In the genomic region with DNA sequence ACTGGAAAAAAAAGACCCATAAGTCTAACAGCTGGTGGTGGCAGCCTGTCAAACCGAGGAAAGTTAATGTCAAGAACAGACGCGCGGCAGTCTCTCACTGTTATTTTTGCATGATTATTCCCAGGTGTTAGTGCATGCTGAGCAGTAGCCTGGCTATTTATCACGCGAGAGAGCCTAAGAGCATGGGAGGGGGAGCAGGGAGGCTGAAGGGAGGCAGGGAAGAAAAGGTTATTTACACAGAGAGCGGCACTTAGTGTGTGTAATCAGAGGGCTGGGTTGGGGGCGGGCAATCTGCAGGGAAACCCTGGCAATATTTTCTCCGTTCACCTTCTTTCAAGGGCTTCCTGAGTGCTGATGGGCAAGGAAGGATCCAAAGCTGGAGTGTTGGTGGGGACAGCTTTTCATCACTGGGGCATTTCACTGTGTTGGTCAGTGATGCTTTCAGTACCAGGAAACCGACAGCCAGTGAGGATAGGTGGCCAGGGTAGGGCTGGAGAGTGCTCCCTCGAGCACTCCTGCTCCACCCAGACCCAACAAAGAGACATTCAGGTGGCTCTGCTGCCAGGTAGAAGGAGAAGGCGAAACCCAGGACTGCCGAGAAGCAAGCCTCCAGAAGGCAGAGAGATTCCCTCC, we compare ENCODE assay signal across 1 cellular context.
A peak's percentile ranks its signal among the peaks of the same experiment; 100 is the strongest.
TF ChIP-seq lines count a peak whose summit lies in the region.

No MANE protein-coding gene starts in this region.

TF ChIP-seq in HEK293, 187 proteins besides CTCF, POLR2A, EP300 and RAD21 (continued from another document and continues in another):
- TF ChIP-seq SALL2 (tag by site-specific recombination; IDR thresholded peaks at IDR 0.05; ENCODE audit: borderline replicate concordance) (no peak), ZNF792 (tag by site-specific recombination; IDR thresholded peaks at IDR 0.05) (no peak), ZNF157 (tag by site-specific recombination; IDR thresholded peaks at IDR 0.05) (no peak), ZNF561 (tag by site-specific recombination; IDR thresholded peaks at IDR 0.05; ENCODE audit: borderline replicate concordance) (peak; percentile 94), ZNF544 (tag by site-specific recombination; IDR thresholded peaks at IDR 0.05) (no peak), ZNF529 (tag by site-specific recombination; IDR thresholded peaks at IDR 0.05; ENCODE audit: insufficient replicate concordance) (no peak), ZNF114 (tag by site-specific recombination; IDR thresholded peaks at IDR 0.05) (no peak), ZNF777 (tag by site-specific recombination; IDR thresholded peaks at IDR 0.05; ENCODE audit: borderline replicate concordance) (no peak), ZNF350 (tag by site-specific recombination; IDR thresholded peaks at IDR 0.05) (no peak), ZNF654 (tag by site-specific recombination; IDR thresholded peaks at IDR 0.05; ENCODE audit: low read depth) (no peak), ZNF558 (tag by site-specific recombination; IDR thresholded peaks at IDR 0.05) (no peak), ZNF658 (tag by site-specific recombination; IDR thresholded peaks at IDR 0.05) (no peak), ZNF146 (tag by site-specific recombination; IDR thresholded peaks at IDR 0.05) (no peak), ZNF394 (tag by site-specific recombination; IDR thresholded peaks at IDR 0.05; ENCODE audit: borderline replicate concordance) (no peak), ZNF670 (tag by site-specific recombination; IDR thresholded peaks at IDR 0.05; ENCODE audit: low read depth) (no peak), HOXA7 (CRISPR knock-in tag; IDR thresholded peaks at IDR 0.05; ENCODE audit: borderline replicate concordance) (no peak), ZXDB (tag by site-specific recombination; IDR thresholded peaks at IDR 0.05) (peak; percentile 94), ZNF549 (tag by site-specific recombination; IDR thresholded peaks at IDR 0.05) (no peak), ZNF473 (tag by site-specific recombination; IDR thresholded peaks at IDR 0.05) (no peak), ZNF221 (tag by site-specific recombination; IDR thresholded peaks at IDR 0.05; ENCODE audit: borderline replicate concordance) (no peak), ZNF19 (tag by site-specific recombination; IDR thresholded peaks at IDR 0.05; ENCODE audit: low read depth) (no peak), ZNF366 (tag by site-specific recombination; conservative IDR thresholded peaks at IDR 0.05) (peak; percentile 52), ZNF391 (tag by site-specific recombination; IDR thresholded peaks at IDR 0.05; ENCODE audit: borderline replicate concordance, low read depth) (no peak), ZNF596 (tag by site-specific recombination; IDR thresholded peaks at IDR 0.05) (peak; percentile 80), ZSCAN23 (tag by site-specific recombination; IDR thresholded peaks at IDR 0.05) (no peak), EGR2 (tag by site-specific recombination; IDR thresholded peaks at IDR 0.05; ENCODE audit: low read depth) (no peak), ZNF629 (tag by site-specific recombination; IDR thresholded peaks at IDR 0.05) (peak; percentile 67)
- TF ChIP-seq, protein P1, sequence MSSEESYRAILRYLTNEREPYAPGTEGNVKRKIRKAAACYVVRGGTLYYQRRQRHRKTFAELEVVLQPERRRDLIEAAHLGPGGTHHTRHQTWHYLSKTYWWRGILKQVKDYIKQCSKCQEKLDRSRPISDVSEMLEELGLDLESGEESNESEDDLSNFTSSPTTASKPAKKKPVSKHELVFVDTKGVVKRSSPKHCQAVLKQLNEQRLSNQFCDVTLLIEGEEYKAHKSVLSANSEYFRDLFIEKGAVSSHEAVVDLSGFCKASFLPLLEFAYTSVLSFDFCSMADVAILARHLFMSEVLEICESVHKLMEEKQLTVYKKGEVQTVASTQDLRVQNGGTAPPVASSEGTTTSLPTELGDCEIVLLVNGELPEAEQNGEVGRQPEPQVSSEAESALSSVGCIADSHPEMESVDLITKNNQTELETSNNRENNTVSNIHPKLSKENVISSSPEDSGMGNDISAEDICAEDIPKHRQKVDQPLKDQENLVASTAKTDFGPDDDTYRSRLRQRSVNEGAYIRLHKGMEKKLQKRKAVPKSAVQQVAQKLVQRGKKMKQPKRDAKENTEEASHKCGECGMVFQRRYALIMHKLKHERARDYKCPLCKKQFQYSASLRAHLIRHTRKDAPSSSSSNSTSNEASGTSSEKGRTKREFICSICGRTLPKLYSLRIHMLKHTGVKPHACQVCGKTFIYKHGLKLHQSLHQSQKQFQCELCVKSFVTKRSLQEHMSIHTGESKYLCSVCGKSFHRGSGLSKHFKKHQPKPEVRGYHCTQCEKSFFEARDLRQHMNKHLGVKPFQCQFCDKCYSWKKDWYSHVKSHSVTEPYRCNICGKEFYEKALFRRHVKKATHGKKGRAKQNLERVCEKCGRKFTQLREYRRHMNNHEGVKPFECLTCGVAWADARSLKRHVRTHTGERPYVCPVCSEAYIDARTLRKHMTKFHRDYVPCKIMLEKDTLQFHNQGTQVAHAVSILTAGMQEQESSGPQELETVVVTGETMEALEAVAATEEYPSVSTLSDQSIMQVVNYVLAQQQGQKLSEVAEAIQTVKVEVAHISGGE (tag by site-specific recombination; conservative IDR thresholded peaks at IDR 0.05; ENCODE audit: low read depth) = no peak
- TF ChIP-seq, protein P2, sequence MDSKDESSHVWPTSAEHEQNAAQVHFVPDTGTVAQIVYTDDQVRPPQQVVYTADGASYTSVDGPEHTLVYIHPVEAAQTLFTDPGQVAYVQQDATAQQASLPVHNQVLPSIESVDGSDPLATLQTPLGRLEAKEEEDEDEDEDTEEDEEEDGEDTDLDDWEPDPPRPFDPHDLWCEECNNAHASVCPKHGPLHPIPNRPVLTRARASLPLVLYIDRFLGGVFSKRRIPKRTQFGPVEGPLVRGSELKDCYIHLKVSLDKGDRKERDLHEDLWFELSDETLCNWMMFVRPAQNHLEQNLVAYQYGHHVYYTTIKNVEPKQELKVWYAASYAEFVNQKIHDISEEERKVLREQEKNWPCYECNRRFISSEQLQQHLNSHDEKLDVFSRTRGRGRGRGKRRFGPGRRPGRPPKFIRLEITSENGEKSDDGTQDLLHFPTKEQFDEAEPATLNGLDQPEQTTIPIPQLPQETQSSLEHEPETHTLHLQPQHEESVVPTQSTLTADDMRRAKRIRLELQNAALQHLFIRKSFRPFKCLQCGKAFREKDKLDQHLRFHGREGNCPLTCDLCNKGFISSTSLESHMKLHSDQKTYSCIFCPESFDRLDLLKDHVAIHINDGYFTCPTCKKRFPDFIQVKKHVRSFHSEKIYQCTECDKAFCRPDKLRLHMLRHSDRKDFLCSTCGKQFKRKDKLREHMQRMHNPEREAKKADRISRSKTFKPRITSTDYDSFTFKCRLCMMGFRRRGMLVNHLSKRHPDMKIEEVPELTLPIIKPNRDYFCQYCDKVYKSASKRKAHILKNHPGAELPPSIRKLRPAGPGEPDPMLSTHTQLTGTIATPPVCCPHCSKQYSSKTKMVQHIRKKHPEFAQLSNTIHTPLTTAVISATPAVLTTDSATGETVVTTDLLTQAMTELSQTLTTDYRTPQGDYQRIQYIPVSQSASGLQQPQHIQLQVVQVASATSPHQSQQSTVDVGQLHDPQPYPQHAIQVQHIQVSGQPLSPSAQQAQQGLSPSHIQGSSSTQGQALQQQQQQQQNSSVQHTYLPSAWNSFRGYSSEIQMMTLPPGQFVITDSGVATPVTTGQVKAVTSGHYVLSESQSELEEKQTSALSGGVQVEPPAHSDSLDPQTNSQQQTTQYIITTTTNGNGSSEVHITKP (tag by site-specific recombination; IDR thresholded peaks at IDR 0.05) = peak; percentile 93
- TF ChIP-seq, protein P3, sequence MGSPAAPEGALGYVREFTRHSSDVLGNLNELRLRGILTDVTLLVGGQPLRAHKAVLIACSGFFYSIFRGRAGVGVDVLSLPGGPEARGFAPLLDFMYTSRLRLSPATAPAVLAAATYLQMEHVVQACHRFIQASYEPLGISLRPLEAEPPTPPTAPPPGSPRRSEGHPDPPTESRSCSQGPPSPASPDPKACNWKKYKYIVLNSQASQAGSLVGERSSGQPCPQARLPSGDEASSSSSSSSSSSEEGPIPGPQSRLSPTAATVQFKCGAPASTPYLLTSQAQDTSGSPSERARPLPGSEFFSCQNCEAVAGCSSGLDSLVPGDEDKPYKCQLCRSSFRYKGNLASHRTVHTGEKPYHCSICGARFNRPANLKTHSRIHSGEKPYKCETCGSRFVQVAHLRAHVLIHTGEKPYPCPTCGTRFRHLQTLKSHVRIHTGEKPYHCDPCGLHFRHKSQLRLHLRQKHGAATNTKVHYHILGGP (tag by site-specific recombination; IDR thresholded peaks at IDR 0.05) = no peak
- TF ChIP-seq, protein P4, sequence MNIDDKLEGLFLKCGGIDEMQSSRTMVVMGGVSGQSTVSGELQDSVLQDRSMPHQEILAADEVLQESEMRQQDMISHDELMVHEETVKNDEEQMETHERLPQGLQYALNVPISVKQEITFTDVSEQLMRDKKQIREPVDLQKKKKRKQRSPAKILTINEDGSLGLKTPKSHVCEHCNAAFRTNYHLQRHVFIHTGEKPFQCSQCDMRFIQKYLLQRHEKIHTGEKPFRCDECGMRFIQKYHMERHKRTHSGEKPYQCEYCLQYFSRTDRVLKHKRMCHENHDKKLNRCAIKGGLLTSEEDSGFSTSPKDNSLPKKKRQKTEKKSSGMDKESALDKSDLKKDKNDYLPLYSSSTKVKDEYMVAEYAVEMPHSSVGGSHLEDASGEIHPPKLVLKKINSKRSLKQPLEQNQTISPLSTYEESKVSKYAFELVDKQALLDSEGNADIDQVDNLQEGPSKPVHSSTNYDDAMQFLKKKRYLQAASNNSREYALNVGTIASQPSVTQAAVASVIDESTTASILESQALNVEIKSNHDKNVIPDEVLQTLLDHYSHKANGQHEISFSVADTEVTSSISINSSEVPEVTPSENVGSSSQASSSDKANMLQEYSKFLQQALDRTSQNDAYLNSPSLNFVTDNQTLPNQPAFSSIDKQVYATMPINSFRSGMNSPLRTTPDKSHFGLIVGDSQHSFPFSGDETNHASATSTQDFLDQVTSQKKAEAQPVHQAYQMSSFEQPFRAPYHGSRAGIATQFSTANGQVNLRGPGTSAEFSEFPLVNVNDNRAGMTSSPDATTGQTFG (tag by site-specific recombination; IDR thresholded peaks at IDR 0.05; ENCODE audit: borderline replicate concordance) = no peak
- TF ChIP-seq, protein P5, sequence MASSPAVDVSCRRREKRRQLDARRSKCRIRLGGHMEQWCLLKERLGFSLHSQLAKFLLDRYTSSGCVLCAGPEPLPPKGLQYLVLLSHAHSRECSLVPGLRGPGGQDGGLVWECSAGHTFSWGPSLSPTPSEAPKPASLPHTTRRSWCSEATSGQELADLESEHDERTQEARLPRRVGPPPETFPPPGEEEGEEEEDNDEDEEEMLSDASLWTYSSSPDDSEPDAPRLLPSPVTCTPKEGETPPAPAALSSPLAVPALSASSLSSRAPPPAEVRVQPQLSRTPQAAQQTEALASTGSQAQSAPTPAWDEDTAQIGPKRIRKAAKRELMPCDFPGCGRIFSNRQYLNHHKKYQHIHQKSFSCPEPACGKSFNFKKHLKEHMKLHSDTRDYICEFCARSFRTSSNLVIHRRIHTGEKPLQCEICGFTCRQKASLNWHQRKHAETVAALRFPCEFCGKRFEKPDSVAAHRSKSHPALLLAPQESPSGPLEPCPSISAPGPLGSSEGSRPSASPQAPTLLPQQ (tag by site-specific recombination; IDR thresholded peaks at IDR 0.05) = 0 out of 2 replicates have a peak, but pooled peaks have one; percentile 25
- TF ChIP-seq, protein P6, sequence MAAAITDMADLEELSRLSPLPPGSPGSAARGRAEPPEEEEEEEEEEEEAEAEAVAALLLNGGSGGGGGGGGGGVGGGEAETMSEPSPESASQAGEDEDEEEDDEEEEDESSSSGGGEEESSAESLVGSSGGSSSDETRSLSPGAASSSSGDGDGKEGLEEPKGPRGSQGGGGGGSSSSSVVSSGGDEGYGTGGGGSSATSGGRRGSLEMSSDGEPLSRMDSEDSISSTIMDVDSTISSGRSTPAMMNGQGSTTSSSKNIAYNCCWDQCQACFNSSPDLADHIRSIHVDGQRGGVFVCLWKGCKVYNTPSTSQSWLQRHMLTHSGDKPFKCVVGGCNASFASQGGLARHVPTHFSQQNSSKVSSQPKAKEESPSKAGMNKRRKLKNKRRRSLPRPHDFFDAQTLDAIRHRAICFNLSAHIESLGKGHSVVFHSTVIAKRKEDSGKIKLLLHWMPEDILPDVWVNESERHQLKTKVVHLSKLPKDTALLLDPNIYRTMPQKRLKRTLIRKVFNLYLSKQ (tag by site-specific recombination; IDR thresholded peaks at IDR 0.05; ENCODE audit: borderline replicate concordance) = no peak
- TF ChIP-seq, protein P7, sequence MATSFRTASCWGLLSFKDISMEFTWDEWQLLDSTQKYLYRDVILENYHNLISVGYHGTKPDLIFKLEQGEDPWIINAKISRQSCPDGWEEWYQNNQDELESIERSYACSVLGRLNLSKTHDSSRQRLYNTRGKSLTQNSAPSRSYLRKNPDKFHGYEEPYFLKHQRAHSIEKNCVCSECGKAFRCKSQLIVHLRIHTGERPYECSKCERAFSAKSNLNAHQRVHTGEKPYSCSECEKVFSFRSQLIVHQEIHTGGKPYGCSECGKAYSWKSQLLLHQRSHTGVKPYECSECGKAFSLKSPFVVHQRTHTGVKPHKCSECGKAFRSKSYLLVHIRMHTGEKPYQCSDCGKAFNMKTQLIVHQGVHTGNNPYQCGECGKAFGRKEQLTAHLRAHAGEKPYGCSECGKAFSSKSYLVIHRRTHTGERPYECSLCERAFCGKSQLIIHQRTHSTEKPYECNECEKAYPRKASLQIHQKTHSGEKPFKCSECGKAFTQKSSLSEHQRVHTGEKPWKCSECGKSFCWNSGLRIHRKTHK (tag by site-specific recombination; IDR thresholded peaks at IDR 0.05) = no peak
- TF ChIP-seq, protein P8, sequence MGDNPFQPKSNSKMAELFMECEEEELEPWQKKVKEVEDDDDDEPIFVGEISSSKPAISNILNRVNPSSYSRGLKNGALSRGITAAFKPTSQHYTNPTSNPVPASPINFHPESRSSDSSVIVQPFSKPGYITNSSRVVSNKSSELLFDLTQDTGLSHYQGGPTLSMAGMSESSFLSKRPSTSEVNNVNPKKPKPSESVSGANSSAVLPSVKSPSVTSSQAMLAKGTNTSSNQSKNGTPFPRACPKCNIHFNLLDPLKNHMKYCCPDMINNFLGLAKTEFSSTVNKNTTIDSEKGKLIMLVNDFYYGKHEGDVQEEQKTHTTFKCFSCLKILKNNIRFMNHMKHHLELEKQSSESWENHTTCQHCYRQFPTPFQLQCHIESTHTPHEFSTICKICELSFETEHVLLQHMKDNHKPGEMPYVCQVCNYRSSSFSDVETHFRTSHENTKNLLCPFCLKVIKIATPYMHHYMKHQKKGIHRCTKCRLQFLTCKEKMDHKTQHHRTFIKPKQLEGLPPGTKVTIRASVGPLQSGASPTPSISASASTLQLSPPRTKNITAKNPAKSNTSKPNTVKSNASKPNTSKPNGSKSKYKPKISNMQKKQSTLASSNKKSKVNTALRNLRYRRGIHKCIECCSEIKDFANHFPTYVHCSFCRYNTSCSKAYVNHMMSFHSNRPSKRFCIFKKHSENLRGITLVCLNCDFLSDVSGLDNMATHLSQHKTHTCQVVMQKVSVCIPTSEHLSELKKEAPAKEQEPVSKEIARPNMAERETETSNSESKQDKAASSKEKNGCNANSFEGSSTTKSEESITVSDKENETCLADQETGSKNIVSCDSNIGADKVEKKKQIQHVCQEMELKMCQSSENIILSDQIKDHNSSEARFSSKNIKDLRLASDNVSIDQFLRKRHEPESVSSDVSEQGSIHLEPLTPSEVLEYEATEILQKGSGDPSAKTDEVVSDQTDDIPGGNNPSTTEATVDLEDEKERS (tag by site-specific recombination; IDR thresholded peaks at IDR 0.05) = no peak
- TF ChIP-seq, protein P9, sequence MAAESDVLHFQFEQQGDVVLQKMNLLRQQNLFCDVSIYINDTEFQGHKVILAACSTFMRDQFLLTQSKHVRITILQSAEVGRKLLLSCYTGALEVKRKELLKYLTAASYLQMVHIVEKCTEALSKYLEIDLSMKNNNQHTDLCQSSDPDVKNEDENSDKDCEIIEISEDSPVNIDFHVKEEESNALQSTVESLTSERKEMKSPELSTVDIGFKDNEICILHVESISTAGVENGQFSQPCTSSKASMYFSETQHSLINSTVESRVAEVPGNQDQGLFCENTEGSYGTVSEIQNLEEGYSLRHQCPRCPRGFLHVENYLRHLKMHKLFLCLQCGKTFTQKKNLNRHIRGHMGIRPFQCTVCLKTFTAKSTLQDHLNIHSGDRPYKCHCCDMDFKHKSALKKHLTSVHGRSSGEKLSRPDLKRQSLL (tag by site-specific recombination; IDR thresholded peaks at IDR 0.05) = no peak
